13 cellular contexts compared by ENCODE assay signal in the genomic region with DNA sequence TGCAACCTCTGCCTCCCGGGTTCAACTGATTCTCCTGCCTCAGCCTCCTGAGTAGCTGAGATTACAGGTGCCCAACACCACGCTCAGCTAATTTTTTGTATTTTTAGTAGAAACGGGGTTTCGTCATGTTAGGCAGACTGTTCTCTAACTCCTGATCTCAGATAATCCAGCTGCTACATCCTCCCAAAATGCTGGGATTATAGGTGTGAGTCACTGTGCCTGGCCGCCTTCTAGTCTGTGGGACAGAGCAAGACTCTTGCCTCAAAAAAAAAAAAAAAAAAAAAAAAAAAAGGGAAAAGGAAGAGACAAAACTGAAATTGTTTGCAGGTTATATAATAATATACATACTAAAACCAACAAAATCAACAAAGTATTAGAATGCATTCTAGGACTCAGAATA.
"Had no signal": no experiment of that assay in that cellular context is flagged by ENCODE, and none has a peak within 500 bp of the region (broad histone marks: within the 10 kb centered on the region; RNA-seq: fewer than 3 reads in every experiment).

No MANE protein-coding gene starts in this region.

- H3K9ac ChIP-seq: neural progenitor cell had no signal

- H3K4me3 Mint-ChIP-seq: activated CD4-positive, alpha-beta T cell treated with anti-CD3 and anti-CD28 coated beads, Interleukin-2, amount 10 ng/mL, durations not matched to agents 24 days and 14 days; activated naive CD4-positive, alpha-beta T cell treated with anti-CD3 and anti-CD28 coated beads, Interleukin-2, amount 10 ng/mL, durations not matched to agents 7 days and 5 days; brain; neural progenitor cell; stimulated activated naive CD8-positive, alpha-beta T cell treated with anti-CD3 and anti-CD28 coated beads, Interleukin-15, amount 100 ng/mL, for 72 hours; T-helper 1 cell treated with Interleukin-12 subunit alpha and Interleukin-12 subunit beta and Interleukin-4 antibody, amounts not matched to agents 30 μg/mL and 1 μg/mL, for 36 hours; WTC11 had no signal

- H3K4me1 ChIP-seq: esophagus muscularis mucosa, neural progenitor cell, pancreas, testis had no signal

- DNase-seq: activated CD4-positive, alpha-beta T cell treated with anti-CD3 and anti-CD28 coated beads, Interleukin-2, amount 10 ng/mL, durations not matched to agents 24 days and 14 days; activated naive CD4-positive, alpha-beta T cell treated with anti-CD3 and anti-CD28 coated beads, Interleukin-2, amount 10 ng/mL, durations not matched to agents 7 days and 5 days; adrenal gland; pancreas; stimulated activated CD4-positive, alpha-beta T cell treated with anti-CD3 and anti-CD28 coated beads, Interleukin-4, amount 100 ng/mL, for 4 hours; stimulated activated naive CD8-positive, alpha-beta T cell treated with anti-CD3 and anti-CD28 coated beads, Interleukin-15, amount 100 ng/mL, for 72 hours; testis had no signal

- H3K27ac ChIP-seq: adrenal gland, hepatocyte, neural progenitor cell, pancreas, testis had no signal

- H3K9me3 ChIP-seq: adrenal gland, esophagus muscularis mucosa, pancreas, testis had no signal

- H3K4me3 ChIP-seq: adrenal gland, esophagus muscularis mucosa, hepatocyte, neural progenitor cell, pancreas, testis had no signal

- H3K36me3 ChIP-seq: adrenal gland, neural progenitor cell had no signal

- H3K27me3 Mint-ChIP-seq: activated CD4-positive, alpha-beta T cell treated with anti-CD3 and anti-CD28 coated beads, Interleukin-2, amount 10 ng/mL, durations not matched to agents 24 days and 14 days; activated naive CD4-positive, alpha-beta T cell treated with anti-CD3 and anti-CD28 coated beads, Interleukin-2, amount 10 ng/mL, durations not matched to agents 7 days and 5 days; brain; stimulated activated naive CD8-positive, alpha-beta T cell treated with anti-CD3 and anti-CD28 coated beads, Interleukin-15, amount 100 ng/mL, for 72 hours had no signal

- H3K27me3 ChIP-seq: adrenal gland, esophagus muscularis mucosa, hepatocyte, neural progenitor cell, pancreas, testis had no signal

- H2AFZ ChIP-seq: hepatocyte, neural progenitor cell had no signal

- H3K4me1 Mint-ChIP-seq: activated CD4-positive, alpha-beta T cell treated with anti-CD3 and anti-CD28 coated beads, Interleukin-2, amount 10 ng/mL, durations not matched to agents 24 days and 14 days; activated naive CD4-positive, alpha-beta T cell treated with anti-CD3 and anti-CD28 coated beads, Interleukin-2, amount 10 ng/mL, durations not matched to agents 7 days and 5 days; brain; neural progenitor cell; stimulated activated naive CD8-positive, alpha-beta T cell treated with anti-CD3 and anti-CD28 coated beads, Interleukin-15, amount 100 ng/mL, for 72 hours; WTC11 had no signal

- H3K4me2 ChIP-seq: hepatocyte, neural progenitor cell had no signal

- H3K27ac Mint-ChIP-seq: activated CD4-positive, alpha-beta T cell treated with anti-CD3 and anti-CD28 coated beads, Interleukin-2, amount 10 ng/mL, durations not matched to agents 24 days and 14 days; activated naive CD4-positive, alpha-beta T cell treated with anti-CD3 and anti-CD28 coated beads, Interleukin-2, amount 10 ng/mL, durations not matched to agents 7 days and 5 days; brain; neural progenitor cell; stimulated activated naive CD8-positive, alpha-beta T cell treated with anti-CD3 and anti-CD28 coated beads, Interleukin-15, amount 100 ng/mL, for 72 hours; T-helper 1 cell treated with Interleukin-12 subunit alpha and Interleukin-12 subunit beta and Interleukin-4 antibody, amounts not matched to agents 30 μg/mL and 1 μg/mL, for 36 hours had no signal

- ATAC-seq: pancreas; stimulated activated naive CD8-positive, alpha-beta T cell treated with anti-CD3 and anti-CD28 coated beads, Interleukin-15, amount 100 ng/mL, for 72 hours; WTC11 had no signal
